ENCODE assay signal across 9 cellular contexts in the genomic region with DNA sequence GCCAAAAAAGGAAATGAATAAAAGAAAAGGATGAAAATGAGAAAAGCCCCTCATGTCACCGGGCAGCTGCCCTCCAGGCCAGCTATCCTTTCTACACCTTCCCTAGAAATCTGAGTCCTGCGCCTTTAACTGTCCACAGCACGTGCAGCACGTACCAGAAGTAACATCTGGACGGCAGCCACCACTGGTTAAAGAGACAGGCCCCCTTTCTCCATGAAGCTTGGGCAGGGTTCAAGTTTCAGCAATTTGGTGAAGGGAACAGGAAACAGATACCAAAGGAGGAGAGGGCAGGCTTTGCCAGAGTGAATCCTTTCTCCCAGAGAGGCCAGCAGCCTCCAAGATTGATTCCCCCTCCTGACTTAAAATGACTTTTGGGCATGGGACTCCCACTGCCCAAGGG. TPM values are rescaled to one million over a fixed set of nuclear protein-coding genes. Genes with fewer than 3 reads are reported as not detected.
DNase-seq lines count a peak whose midpoint lies in the region; ATAC-seq and TF ChIP-seq lines count a peak whose summit lies in the region.
"Had no signal": no experiment of that assay in that cellular context is flagged by ENCODE, and none has a peak within 500 bp of the region (broad histone marks: within the 10 kb centered on the region; RNA-seq: fewer than 3 reads in every experiment).

No MANE protein-coding gene starts in this region.

- peak overlapping the region; percentile 1 for H3K9ac ChIP-seq in adipocyte (ENCODE audit: low read length)

- DNase-seq in COR-L47 (lab: John Stamatoyannopoulos, UW) (peak; percentile 19), LNCaP clone FGC (ENCODE audit: low read depth) (peak; percentile 55), adipocyte (ENCODE audit: low read depth) (peak; percentile 82), left lung (peak in 1 of 2 donors; percentile 76), NCI-H345 (lab: John Stamatoyannopoulos, UW) (no peak), A172 (ENCODE audit: low spot score) (no peak), 8988T (no peak)
- no peak for DNase-seq in activated T-cell treated with anti-CD3 and anti-CD28 coated beads, Interleukin-2, amount 50 U/mL, for 72 hours
- DNase-seq: activated naive CD8-positive, alpha-beta T cell treated with anti-CD3 and anti-CD28 coated beads, Interleukin-2, amount 10 ng/mL, durations not matched to agents 7 days and 5 days had no signal

- H3K27ac ChIP-seq in left lung, result peak overlapping the region; percentile 53 to 55

- peaks cover 20% of the 10 kb centered on the region for H3K4me1 Mint-ChIP-seq in activated T-cell treated with anti-CD3 and anti-CD28 coated beads, Interleukin-2, amount 50 U/mL, for 72 hours (ENCODE audit: low read depth)

- no peak overlapping the region for H3K4me3 Mint-ChIP-seq in activated T-cell treated with anti-CD3 and anti-CD28 coated beads, Interleukin-2, amount 50 U/mL, for 72 hours
- H3K4me3 Mint-ChIP-seq: activated naive CD8-positive, alpha-beta T cell treated with anti-CD3 and anti-CD28 coated beads, Interleukin-2, amount 10 ng/mL, durations not matched to agents 7 days and 5 days had no signal

- H3K9me3 ChIP-seq in adipocyte (ENCODE audit: control insufficient read depth, low read length), result no peaks in the 10 kb centered on the region
- H3K9me3 ChIP-seq in left lung, result no peaks in the 10 kb centered on the region

- ATAC-seq in left lung, result no peak
- ATAC-seq in activated T-cell treated with anti-CD3 and anti-CD28 coated beads, Interleukin-2, amount 50 U/mL, for 72 hours (replicated peaks in 1 of 2), result no peak

- H3K4me3 ChIP-seq in LNCaP clone FGC (ENCODE audit: low read depth, low read length) (no peak overlapping the region), adipocyte (ENCODE audit: low read length) (no peak overlapping the region), left lung (no peak overlapping the region)

- TF ChIP-seq CTCF in LNCaP clone FGC (IDR thresholded peaks at IDR 0.05; ENCODE audit: control insufficient read depth, extremely low read depth, insufficient read depth) (no peak), left lung (IDR thresholded peaks at IDR 0.05) (no peak)

- intact Hi-C loops in left lung (cut with DNase I), result no loop called here

- H3K27ac Mint-ChIP-seq in activated T-cell treated with anti-CD3 and anti-CD28 coated beads, Interleukin-2, amount 50 U/mL, for 72 hours, result no peak overlapping the region
- H3K27ac Mint-ChIP-seq: activated naive CD8-positive, alpha-beta T cell treated with anti-CD3 and anti-CD28 coated beads, Interleukin-2, amount 10 ng/mL, durations not matched to agents 7 days and 5 days had no signal

- no peaks in the 10 kb centered on the region for H3K27me3 ChIP-seq in adipocyte (replicated peaks; ENCODE audit: control insufficient read depth, insufficient read depth, low read length)
- H3K27me3 ChIP-seq in left lung, result no peaks in the 10 kb centered on the region

- no peaks in the 10 kb centered on the region for H3K36me3 ChIP-seq in adipocyte (ENCODE audit: control insufficient read depth, insufficient read depth, low read length, severe bottlenecking)
- H3K36me3 ChIP-seq in left lung, result no peaks in the 10 kb centered on the region

- H3K4me1 ChIP-seq in adipocyte (ENCODE audit: control insufficient read depth, insufficient read depth, low read length) (peaks cover 27% of the 10 kb centered on the region), left lung (peaks cover 15 to 49% of the 10 kb centered on the region in 2 donors)

- H3K27me3 Mint-ChIP-seq in activated T-cell treated with anti-CD3 and anti-CD28 coated beads, Interleukin-2, amount 50 U/mL, for 72 hours (ENCODE audit: low read depth), result no peaks in the 10 kb centered on the region
- H3K27me3 Mint-ChIP-seq: activated naive CD8-positive, alpha-beta T cell treated with anti-CD3 and anti-CD28 coated beads, Interleukin-2, amount 10 ng/mL, durations not matched to agents 7 days and 5 days had no signal

- H3K9me3 Mint-ChIP-seq in activated T-cell treated with anti-CD3 and anti-CD28 coated beads, Interleukin-2, amount 50 U/mL, for 72 hours, result no peaks in the 10 kb centered on the region
- H3K9me3 Mint-ChIP-seq: activated naive CD8-positive, alpha-beta T cell treated with anti-CD3 and anti-CD28 coated beads, Interleukin-2, amount 10 ng/mL, durations not matched to agents 7 days and 5 days had no signal

- H3K36me3 Mint-ChIP-seq in activated T-cell treated with anti-CD3 and anti-CD28 coated beads, Interleukin-2, amount 50 U/mL, for 72 hours (ENCODE audit: insufficient read depth in 2 of 2), result peaks cover 0 to 2% of the 10 kb centered on the region in 2 donors
- H3K36me3 Mint-ChIP-seq: activated naive CD8-positive, alpha-beta T cell treated with anti-CD3 and anti-CD28 coated beads, Interleukin-2, amount 10 ng/mL, durations not matched to agents 7 days and 5 days had no signal

RNA-seq across cellular contexts. Expression of gene KIAA2013, which starts 3.6 kb away (rescaled TPM):
- total RNA-seq in left lung, result 10 to 100 TPM; 42.9 to 43.3 TPM
- total RNA-seq in A172 (2014; rRNA removed; shearing (Covaris generic)), result 37.5 and 42.5 TPM in 2 replicates
- total RNA-seq in activated T-cell treated with anti-CD3 and anti-CD28 coated beads, Interleukin-2, amount 50 U/mL, for 72 hours, result 10 to 100 TPM; 25.3 to 26.9 TPM

RNA-seq across cellular contexts. Expression of gene PLOD1, which starts 4.7 kb away (rescaled TPM):
- total RNA-seq in left lung, result 100 to 1,000 TPM; 114 to 159 TPM
- total RNA-seq in A172 (2014; rRNA removed; shearing (Covaris generic)), result 58.0 and 68.4 TPM in 2 replicates
- 10 to 100 TPM; 13.5 to 13.6 TPM for total RNA-seq in activated T-cell treated with anti-CD3 and anti-CD28 coated beads, Interleukin-2, amount 50 U/mL, for 72 hours

RNA-seq across cellular contexts. Expression of gene MFN2, which starts 50.4 kb away (rescaled TPM):
- 10 to 100 TPM; 75.4 to 82.0 TPM for total RNA-seq in left lung
- total RNA-seq in A172 (2014; rRNA removed; shearing (Covaris generic)), result 51.1 and 52.2 TPM in 2 replicates
- total RNA-seq in activated T-cell treated with anti-CD3 and anti-CD28 coated beads, Interleukin-2, amount 50 U/mL, for 72 hours, result 10 to 100 TPM; 54.8 to 66.1 TPM

Comparison
In these comparisons a context has a peak if more than half of its experiments do, and no peak if none do; other contexts are left out.
1. DNase-seq: peak in COR-L47 (single experiment), LNCaP clone FGC (single experiment) and adipocyte (single experiment); none in NCI-H345 (single experiment), A172 (single experiment), 8988T (single experiment) and activated T-cell treated with anti-CD3 and anti-CD28 coated beads, Interleukin-2, amount 50 U/mL, for 72 hours (0 of 2).